23 cellular contexts compared by ENCODE assay signal in the genomic region with DNA sequence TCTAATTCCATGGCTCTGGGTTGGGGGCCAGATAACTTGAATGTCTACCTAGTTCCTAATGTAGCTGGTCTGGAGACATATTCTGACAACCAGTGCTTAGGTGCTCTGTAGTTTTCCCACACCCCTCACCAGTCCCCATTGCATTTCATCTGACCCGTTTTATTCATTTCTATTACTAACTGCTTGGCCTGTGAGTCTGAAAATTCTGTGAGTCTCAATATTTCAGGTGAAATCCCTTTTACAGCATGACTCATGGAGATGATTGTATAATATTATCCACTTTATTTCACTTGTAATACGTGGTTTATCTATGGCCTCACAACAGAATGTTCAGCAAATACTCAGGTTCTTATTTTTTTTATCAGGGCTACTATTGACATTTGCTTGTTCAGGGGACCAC.
DNase-seq lines count a peak whose midpoint lies in the region; ATAC-seq and TF ChIP-seq lines count a peak whose summit lies in the region.
"Had no signal": no experiment of that assay in that cellular context is flagged by ENCODE, and none has a peak within 500 bp of the region (broad histone marks: within the 10 kb centered on the region; RNA-seq: fewer than 3 reads in every experiment).

No MANE protein-coding gene starts in this region.

- no peak for TF ChIP-seq POLR2A in vagina (IDR thresholded peaks at IDR 0.05)

- H3K4me3 Mint-ChIP-seq in activated naive CD8-positive, alpha-beta T cell treated with anti-CD3 and anti-CD28 coated beads, Interleukin-2, amount 50 U/mL, for 24 hours: no peak overlapping the region
- no peak overlapping the region for H3K4me3 Mint-ChIP-seq in activated naive CD8-positive, alpha-beta T cell treated with anti-CD3 and anti-CD28 coated beads for 36 hours
- no peak overlapping the region for H3K4me3 Mint-ChIP-seq in mesothelial cell of epicardium

- H3K4me1 Mint-ChIP-seq in activated naive CD8-positive, alpha-beta T cell treated with anti-CD3 and anti-CD28 coated beads, Interleukin-2, amount 50 U/mL, for 24 hours: peaks cover 18% of the 10 kb centered on the region
- H3K4me1 Mint-ChIP-seq in activated naive CD8-positive, alpha-beta T cell treated with anti-CD3 and anti-CD28 coated beads for 36 hours: peaks cover 6% of the 10 kb centered on the region
- peaks cover 61% of the 10 kb centered on the region for H3K4me1 Mint-ChIP-seq in mesothelial cell of epicardium

- peak overlapping the region; percentile 1 for H3K27ac Mint-ChIP-seq in activated naive CD8-positive, alpha-beta T cell treated with anti-CD3 and anti-CD28 coated beads, Interleukin-2, amount 50 U/mL, for 24 hours
- H3K27ac Mint-ChIP-seq in activated naive CD8-positive, alpha-beta T cell treated with anti-CD3 and anti-CD28 coated beads for 36 hours: no peak overlapping the region
- peak overlapping the region; percentile 43 for H3K27ac Mint-ChIP-seq in mesothelial cell of epicardium

- no peaks in the 10 kb centered on the region for H3K79me2 ChIP-seq in mammary epithelial cell (ENCODE audit: insufficient read depth, low read length)

- WGBS in mammary epithelial cell (ENCODE audit: low coverage, missing lambda C conversion rate): 0% methylated on average over 2 of the region's 2 CpGs

- no peaks in the 10 kb centered on the region for H4K20me1 ChIP-seq in mammary epithelial cell (ENCODE audit: insufficient read depth, low read length)

- no TSS peak for BruUV-seq in mammary epithelial cell (replicated peaks; lab: Mats Ljungman, UMichigan)

- H2AFZ ChIP-seq in mammary epithelial cell (ENCODE audit: low read depth, low read length): peak overlapping the region; percentile 62
- H2AFZ ChIP-seq: PC-9 had no signal

- dilution Hi-C loops in mammary epithelial cell (cut with HindIII; ENCODE audit: low sequenced_read_pairs): no loop called here

- no peaks in the 10 kb centered on the region for H3K36me3 Mint-ChIP-seq in activated naive CD8-positive, alpha-beta T cell treated with anti-CD3 and anti-CD28 coated beads, Interleukin-2, amount 50 U/mL, for 24 hours (ENCODE audit: low read depth)
- no peaks in the 10 kb centered on the region for H3K36me3 Mint-ChIP-seq in activated naive CD8-positive, alpha-beta T cell treated with anti-CD3 and anti-CD28 coated beads for 36 hours
- no peaks in the 10 kb centered on the region for H3K36me3 Mint-ChIP-seq in mesothelial cell of epicardium

- TF ChIP-seq CTCF in mammary epithelial cell (conservative IDR thresholded peaks at IDR 0.05 in 1 of 2, IDR thresholded peaks at IDR 0.05 in 1 of 2; ENCODE audit: extremely low read depth in 1 of 2, insufficient read depth in 1 of 2, low read depth in 1 of 2, low read length in 2 of 2) (no peak), mesothelial cell of epicardium (IDR thresholded peaks at IDR 0.05; ENCODE audit: unreplicated experiment) (no peak), GM20000 (IDR thresholded peaks at IDR 0.05; ENCODE audit: extremely low read depth, missing control alignments) (no peak), vagina (IDR thresholded peaks at IDR 0.05) (no peak)

- no peak for DNase-seq in activated naive CD8-positive, alpha-beta T cell treated with anti-CD3 and anti-CD28 coated beads, Interleukin-2, amount 50 U/mL, for 24 hours
- no peak for DNase-seq in activated naive CD8-positive, alpha-beta T cell treated with anti-CD3 and anti-CD28 coated beads for 36 hours
- DNase-seq in mammary epithelial cell (peak; percentile 73), mesothelial cell of epicardium (ENCODE audit: low spot score in 2 of 2, unreplicated experiment in 2 of 2) (no peak), NCI-H524 treated with DMSO at 0.1 percent for 48 hours (lab: John Stamatoyannopoulos, UW) (no peak), GM20000 (ENCODE audit: low spot score) (no peak), vagina (ENCODE audit: extremely low spot score in 2 of 2) (no peak)
- DNase-seq in activated naive CD4-positive, alpha-beta T cell treated with anti-CD3 and anti-CD28 coated beads, Interleukin-2, amount 50 U/mL, for 16 hours: no peak
- DNase-seq: ACHN; activated CD4-positive, alpha-beta T cell treated with anti-CD3 and anti-CD28 coated beads for 4 hours; activated CD8-positive, alpha-beta memory T cell treated with anti-CD3 and anti-CD28 coated beads, Interleukin-2, amount 50 U/mL, for 4 hours; activated naive CD4-positive, alpha-beta T cell treated with Interleukin-2 at 50 U/mL for 16 hours; brain microvascular endothelial cell; dermis blood vessel endothelial cell; Karpas-422; lower lobe of right lung; NCI-H1105; NCI-H69; occipital lobe; PC-9; stimulated activated CD4-positive, alpha-beta T cell treated with anti-CD3 and anti-CD28 coated beads, Interleukin-4, amount 100 ng/mL, for 1 hour; testis had no signal

- H3K4me1 ChIP-seq in mammary epithelial cell (ENCODE audit: insufficient read depth, low read length) (peaks cover 59% of the 10 kb centered on the region), vagina (peaks cover 16% of the 10 kb centered on the region)

- H3K36me3 ChIP-seq in mammary epithelial cell (ENCODE audit: insufficient read depth, low read length) (no peaks in the 10 kb centered on the region), vagina (no peaks in the 10 kb centered on the region)
- H3K36me3 ChIP-seq: brain microvascular endothelial cell, lower lobe of right lung had no signal

- H3K27me3 Mint-ChIP-seq in activated naive CD8-positive, alpha-beta T cell treated with anti-CD3 and anti-CD28 coated beads, Interleukin-2, amount 50 U/mL, for 24 hours: no peaks in the 10 kb centered on the region
- no peaks in the 10 kb centered on the region for H3K27me3 Mint-ChIP-seq in activated naive CD8-positive, alpha-beta T cell treated with anti-CD3 and anti-CD28 coated beads for 36 hours
- no peaks in the 10 kb centered on the region for H3K27me3 Mint-ChIP-seq in mesothelial cell of epicardium (ENCODE audit: low read depth)

- H3K9ac ChIP-seq in mammary epithelial cell (ENCODE audit: insufficient read depth, low read length): peak overlapping the region; percentile 56

- intact Hi-C loops in mammary epithelial cell (cut with micrococcal nuclease) (loop anchor here (5.0 kb wide), 1 partner anchor 54 kb away; no protein-coding TSS in a partner anchor), vagina (cut with DNase I) (no loop called here)

- H3K9me3 Mint-ChIP-seq in activated naive CD8-positive, alpha-beta T cell treated with anti-CD3 and anti-CD28 coated beads, Interleukin-2, amount 50 U/mL, for 24 hours: no peaks in the 10 kb centered on the region
- H3K9me3 Mint-ChIP-seq in activated naive CD8-positive, alpha-beta T cell treated with anti-CD3 and anti-CD28 coated beads for 36 hours: no peaks in the 10 kb centered on the region
- no peaks in the 10 kb centered on the region for H3K9me3 Mint-ChIP-seq in mesothelial cell of epicardium

- CTCF ChIA-PET in mammary epithelial cell (lab: Charles Lee; ENCODE audit: low non-redundant PET): no interaction called here

- peak overlapping the region; percentile 63 for H3K4me2 ChIP-seq in mammary epithelial cell (ENCODE audit: insufficient read depth, low read depth, low read length)
- H3K4me2 ChIP-seq: PC-9 had no signal

- ATAC-seq in activated naive CD8-positive, alpha-beta T cell treated with anti-CD3 and anti-CD28 coated beads, Interleukin-2, amount 50 U/mL, for 24 hours: peak; percentile 69
- ATAC-seq: lower lobe of right lung had no signal

- in situ Hi-C loops in mammary epithelial cell (cut with MboI; ENCODE audit: low sequenced_read_pairs in 2 of 2): no loop called here

- H3K27ac ChIP-seq in mammary epithelial cell (ENCODE audit: insufficient read depth, low read depth, low read length) (peak overlapping the region; percentile 92), vagina (no peak overlapping the region)
- H3K27ac ChIP-seq: brain microvascular endothelial cell, C4-2B, lower lobe of right lung, PC-9, testis had no signal

- H3K27me3 ChIP-seq in mammary epithelial cell (ENCODE audit: insufficient read depth, low read length) (no peaks in the 10 kb centered on the region), vagina (no peaks in the 10 kb centered on the region)
- H3K27me3 ChIP-seq: brain microvascular endothelial cell, testis had no signal

- no peaks in the 10 kb centered on the region for H3K9me3 ChIP-seq in mammary epithelial cell (replicated peaks; ENCODE audit: insufficient read depth, low read length)
- no peaks in the 10 kb centered on the region for H3K9me3 ChIP-seq in vagina
- H3K9me3 ChIP-seq: lower lobe of right lung, testis had no signal

- H3K4me3 ChIP-seq in mammary epithelial cell (replicated peaks in 1 of 3; ENCODE audit: insufficient read depth in 1 of 3, low read depth in 2 of 3, low read length in 3 of 3) (no peak overlapping the region), vagina (no peak overlapping the region)
- H3K4me3 ChIP-seq: lower lobe of right lung, PC-9, testis had no signal
